ENCODE assay signal across 8 cellular contexts in genomic region chr5:34923694-34924461, GRCh38.
DNase-seq lines count a peak whose midpoint lies in the region; ATAC-seq, FAIRE-seq and TF ChIP-seq lines count a peak whose summit lies in the region.

No MANE protein-coding gene starts in this region.

- H3K27me3 Mint-ChIP-seq in T-helper 1 cell treated with Interleukin-12 subunit alpha and Interleukin-12 subunit beta and Interleukin-4 antibody, amounts not matched to agents 30 μg/mL and 1 μg/mL, for 36 hours (ENCODE audit: low read depth): no peaks in the 10 kb centered on the region

- H3K4me1 Mint-ChIP-seq in T-helper 1 cell treated with Interleukin-12 subunit alpha and Interleukin-12 subunit beta and Interleukin-4 antibody, amounts not matched to agents 30 μg/mL and 1 μg/mL, for 36 hours (ENCODE audit: low read depth): peaks cover 17% of the 10 kb centered on the region

- no peak for TF ChIP-seq CTCF in 22Rv1 (IDR thresholded peaks at IDR 0.05)

- no peaks in the 10 kb centered on the region for H3K9me3 Mint-ChIP-seq in T-helper 1 cell treated with Interleukin-12 subunit alpha and Interleukin-12 subunit beta and Interleukin-4 antibody, amounts not matched to agents 30 μg/mL and 1 μg/mL, for 36 hours

- peak; percentile 53 for ATAC-seq in HG03280 (IDR thresholded peaks at IDR 0.05; ENCODE audit: unreplicated experiment)
- no peak for ATAC-seq in GM21515 (IDR thresholded peaks at IDR 0.05; ENCODE audit: unreplicated experiment)

- H3K4me3 Mint-ChIP-seq in T-helper 1 cell treated with Interleukin-12 subunit alpha and Interleukin-12 subunit beta and Interleukin-4 antibody, amounts not matched to agents 30 μg/mL and 1 μg/mL, for 36 hours: peak overlapping the region; percentile 23

- peaks cover 38% of the 10 kb centered on the region for H3K36me3 Mint-ChIP-seq in T-helper 1 cell treated with Interleukin-12 subunit alpha and Interleukin-12 subunit beta and Interleukin-4 antibody, amounts not matched to agents 30 μg/mL and 1 μg/mL, for 36 hours (ENCODE audit: low read depth)

- peak overlapping the region; percentile 31 for H3K27ac ChIP-seq in 22Rv1

- peak; percentile 9 for FAIRE-seq in GM18507 (lab: Jason Lieb, UNC)

- peak overlapping the region; percentile 65 for H3K27ac Mint-ChIP-seq in T-helper 1 cell treated with Interleukin-12 subunit alpha and Interleukin-12 subunit beta and Interleukin-4 antibody, amounts not matched to agents 30 μg/mL and 1 μg/mL, for 36 hours

- DNase-seq in GM18507 (ENCODE audit: extremely low spot score, insufficient read length, low read depth) (no peak), fibroblast of gingiva (ENCODE audit: low read depth) (peak; percentile 41), stromal cell of bone marrow (ENCODE audit: low read depth) (peak; percentile 74), GOT3 (lab: John Stamatoyannopoulos, UW) (no peak)

Comparison
In these comparisons a context has a peak if more than half of its experiments do, and no peak if none do; other contexts are left out.
1. DNase-seq: peak in fibroblast of gingiva (single experiment) and stromal cell of bone marrow (single experiment); none in GM18507 (single experiment) and GOT3 (single experiment).